Comparison of ENCODE assay signal across 24 cellular contexts in the genomic region with DNA sequence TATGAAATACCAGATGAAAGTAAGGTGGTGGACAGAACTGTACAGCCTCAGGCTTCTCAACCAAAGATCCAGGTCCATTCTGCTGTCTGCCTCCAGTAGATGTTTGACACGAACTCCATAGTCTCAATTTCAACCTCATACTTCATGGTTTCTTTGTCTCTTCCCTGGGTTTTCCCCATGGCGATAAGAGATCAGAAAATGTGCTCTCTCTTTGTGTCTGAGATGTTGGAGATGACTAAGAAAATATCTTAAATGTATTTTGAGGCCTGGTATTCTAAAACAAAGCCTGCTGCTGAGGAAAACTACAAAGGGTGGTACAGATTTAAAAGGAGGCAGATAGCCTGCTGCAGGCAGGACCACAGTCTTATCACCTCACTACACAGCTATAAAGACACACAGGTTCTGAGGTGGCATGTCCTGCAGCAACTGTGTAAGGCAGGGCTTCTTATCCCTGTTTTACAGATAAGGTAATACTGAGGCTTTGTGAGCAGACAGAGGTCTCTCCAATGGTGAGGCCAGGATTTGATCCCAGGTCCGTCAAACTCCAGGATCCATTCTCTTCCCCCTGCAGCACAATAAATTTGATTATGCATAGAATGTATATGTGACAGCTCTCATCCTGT. TPM values are rescaled to one million over a fixed set of nuclear protein-coding genes. Genes with fewer than 3 reads are reported as not detected.
DNase-seq lines count a peak whose midpoint lies in the region; ATAC-seq and TF ChIP-seq lines count a peak whose summit lies in the region.
"Had no signal": no experiment of that assay in that cellular context is flagged by ENCODE, and none has a peak within 500 bp of the region (broad histone marks: within the 10 kb centered on the region; RNA-seq: fewer than 3 reads in every experiment).

No MANE protein-coding gene starts in this region.

- TF ChIP-seq CTCF in smooth muscle cell (IDR thresholded peaks at IDR 0.05; ENCODE audit: borderline replicate concordance, insufficient read depth, poor library complexity, severe bottlenecking) (no peak), WTC11 (IDR thresholded peaks at IDR 0.05) (no peak)

- H3K27ac Mint-ChIP-seq in WTC11: no peak overlapping the region
- H3K27ac Mint-ChIP-seq: B cell; CD8-positive, alpha-beta T cell had no signal

- peak overlapping the region; percentile 0 for H3K27ac ChIP-seq in smooth muscle cell (ENCODE audit: low read depth)
- H3K27ac ChIP-seq: C4-2B, SJCRH30 had no signal

- no peaks in the 10 kb centered on the region for H3F3A ChIP-seq in smooth muscle cell (ENCODE audit: low read depth)

- peaks cover 7% of the 10 kb centered on the region for H3K27me3 ChIP-seq in smooth muscle cell (ENCODE audit: low read depth)
- H3K27me3 ChIP-seq: SJCRH30 had no signal

- no peak overlapping the region for H3K9ac ChIP-seq in smooth muscle cell (ENCODE audit: low read depth)

- CTCF ChIA-PET in WTC11 (lab: Charles Lee): no interaction called here

- H3K9me3 ChIP-seq in smooth muscle cell (replicated peaks; ENCODE audit: low read depth): no peaks in the 10 kb centered on the region
- H3K9me3 ChIP-seq: SJCRH30 had no signal

- no peaks in the 10 kb centered on the region for H3K79me2 ChIP-seq in smooth muscle cell (ENCODE audit: low read depth)

- no peaks in the 10 kb centered on the region for H4K20me1 ChIP-seq in smooth muscle cell (ENCODE audit: low read depth)

- H2AFZ ChIP-seq in smooth muscle cell (ENCODE audit: low read depth): no peak overlapping the region

- peaks cover 10% of the 10 kb centered on the region for H3K4me1 ChIP-seq in smooth muscle cell (ENCODE audit: low read depth)
- H3K4me1 ChIP-seq: SJCRH30 had no signal

- H3K36me3 ChIP-seq in smooth muscle cell (ENCODE audit: low read depth): no peaks in the 10 kb centered on the region
- H3K36me3 ChIP-seq: SJCRH30 had no signal

- H3K4me3 ChIP-seq in smooth muscle cell: no peak overlapping the region
- H3K4me3 ChIP-seq: K562, SJCRH30 had no signal

- no peaks in the 10 kb centered on the region for H3K4me1 Mint-ChIP-seq in WTC11
- H3K4me1 Mint-ChIP-seq: B cell had no signal

- 75% methylated on average over 3 of the region's 3 CpGs for WGBS in smooth muscle cell (ENCODE audit: low lambda C conversion rate)

- DNase-seq in smooth muscle cell (lab: John Stamatoyannopoulos, UW; ENCODE audit: unreplicated experiment): no peak
- DNase-seq in DMS53 (lab: John Stamatoyannopoulos, UW): no peak
- DNase-seq in WTC11 (ENCODE audit: low spot score): no peak
- no peak for DNase-seq in iPS-NIHi11 (ENCODE audit: low spot score)
- DNase-seq: Caco-2; CD8-positive, alpha-beta T cell; DMS 273 treated with DMSO at 0.1 percent for 48 hours; DMS79 treated with DMSO at 0.1 percent for 48 hours; GF-D8; NCI-H2029; NCI-H446; NCI-H524 treated with DMSO at 0.1 percent for 48 hours; NCI-H774; PC-3; SJCRH30 had no signal

- POLR2A ChIA-PET in WTC11 (lab: Charles Lee): no interaction called here

- ATAC-seq in GM18868 (IDR thresholded peaks at IDR 0.05; ENCODE audit: unreplicated experiment): peak; percentile 62
- peak; percentile 69 for ATAC-seq in HG02610 (IDR thresholded peaks at IDR 0.05; ENCODE audit: unreplicated experiment)
- ATAC-seq in HG03442 (IDR thresholded peaks at IDR 0.05; ENCODE audit: unreplicated experiment): peak; percentile 56
- no peak for ATAC-seq in WTC11
- ATAC-seq: CD8-positive, alpha-beta T cell; K562; PC-3; SK-N-SH treated with all-trans-retinoic acid at 6 μM for 48 hours had no signal

- H3K4me2 ChIP-seq in smooth muscle cell: no peak overlapping the region

- peaks cover 6% of the 10 kb centered on the region for H3K9me3 Mint-ChIP-seq in WTC11
- H3K9me3 Mint-ChIP-seq: CD8-positive, alpha-beta T cell had no signal

- no peaks in the 10 kb centered on the region for H3K27me3 Mint-ChIP-seq in WTC11 (ENCODE audit: low read depth)

- H3K36me3 Mint-ChIP-seq in WTC11: no peaks in the 10 kb centered on the region
- H3K36me3 Mint-ChIP-seq: CD8-positive, alpha-beta T cell had no signal

- no peak overlapping the region for H3K4me3 Mint-ChIP-seq in WTC11
- H3K4me3 Mint-ChIP-seq: B cell; CD8-positive, alpha-beta T cell had no signal

TF ChIP-seq in WTC11, 78 proteins besides CTCF, POLR2A, EP300 and RAD21:
- TF ChIP-seq ZNF121 (CRISPR knock-in tag; IDR thresholded peaks at IDR 0.05): no peak
TF ChIP-seq in WTC11: peak in this region for 0.

RNA-seq across cellular contexts. Expression of a gene that starts 40.0 kb away (rescaled TPM):
- total RNA-seq in smooth muscle cell (under 0.01 TPM in 1 of 2 replicates, not detected in the other), WTC11 (2021) (0.63 to 0.85 TPM (median 0.78 TPM) in 3 replicates)
- polyA plus RNA-seq in smooth muscle cell: not detected in 2 replicates
- total RNA-seq: A673; CD8-positive, alpha-beta T cell; LHCN-M2; PC-3 had no signal
- polyA plus RNA-seq: K562 had no signal
